In genomic region chr11:115430345-115430744, GRCh38 we compare ENCODE assay signal across 36 cellular contexts.
"Had no signal": no experiment of that assay in that cellular context is flagged by ENCODE, and none has a peak within 500 bp of the region (broad histone marks: within the 10 kb centered on the region; RNA-seq: fewer than 3 reads in every experiment).

No MANE protein-coding gene starts in this region.

- H3K9me3 Mint-ChIP-seq: activated B cell treated with CpG ODN at 0.5 μM for 24 hours; activated CD4-positive, alpha-beta memory T cell treated with anti-CD3 and anti-CD28 coated beads for 36 hours; activated naive CD4-positive, alpha-beta T cell treated with anti-CD3 and anti-CD28 coated beads for 36 hours; activated naive CD8-positive, alpha-beta T cell treated with anti-CD3 and anti-CD28 coated beads, Interleukin-2, amount 50 U/mL, for 24 hours; activated T-cell treated with anti-CD3 and anti-CD28 coated beads, Interleukin-2, amount 50 U/mL, for 4 hours; activated T-helper 1 cell treated with anti-CD3 and anti-CD28 coated beads, Interleukin-12 subunit alpha, Interleukin-12 subunit beta, Interleukin-2, Interleukin-4 antibody, amounts not matched to agents 30 ng/mL and 10 ng/mL and 1 ng/mL, durations not matched to agents 14 hours and 24 hours and 36 hours; brain had no signal

- H3K4me3 Mint-ChIP-seq: activated B cell treated with CpG ODN at 0.5 μM for 24 hours; activated CD4-positive, alpha-beta memory T cell treated with anti-CD3 and anti-CD28 coated beads for 36 hours; activated naive CD4-positive, alpha-beta T cell treated with anti-CD3 and anti-CD28 coated beads for 36 hours; activated naive CD8-positive, alpha-beta T cell; activated naive CD8-positive, alpha-beta T cell treated with anti-CD3 and anti-CD28 coated beads, Interleukin-2, amount 50 U/mL, for 24 hours; activated T-cell treated with anti-CD3 and anti-CD28 coated beads, Interleukin-2, amount 50 U/mL, for 4 hours; activated T-helper 1 cell treated with anti-CD3 and anti-CD28 coated beads, Interleukin-12 subunit alpha, Interleukin-12 subunit beta, Interleukin-2, Interleukin-4 antibody, amounts not matched to agents 30 ng/mL and 10 ng/mL and 1 ng/mL, durations not matched to agents 14 hours and 24 hours and 36 hours; brain had no signal

- H3K36me3 Mint-ChIP-seq: activated CD4-positive, alpha-beta memory T cell treated with anti-CD3 and anti-CD28 coated beads for 36 hours; activated naive CD8-positive, alpha-beta T cell; brain had no signal

- DNase-seq: activated B cell treated with CpG ODN at 0.5 μM for 24 hours; activated CD4-positive, alpha-beta memory T cell treated with anti-CD3 and anti-CD28 coated beads for 36 hours; activated CD4-positive, alpha-beta T cell treated with anti-CD3 and anti-CD28 coated beads for 4 hours; activated CD4-positive, alpha-beta T cell treated with anti-CD3 and anti-CD28 coated beads, Interleukin-2, amount 50 U/mL, for 1 hour; activated CD4-positive, CD25-positive, alpha-beta regulatory T cell treated with anti-CD3 and anti-CD28 coated beads, Interleukin-2, amount 50 U/mL, for 72 hours; activated CD8-positive, alpha-beta memory T cell treated with anti-CD3 and anti-CD28 coated beads, Interleukin-2, amount 50 U/mL, for 4 hours; activated gamma-delta T cell treated with Interleukin-2 at 50 U/mL for 16 hours; activated naive CD4-positive, alpha-beta T cell treated with anti-CD3 and anti-CD28 coated beads for 36 hours; activated naive CD8-positive, alpha-beta T cell treated with anti-CD3 and anti-CD28 coated beads, Interleukin-2, amount 50 U/mL, for 24 hours; activated T-cell treated with anti-CD3 and anti-CD28 coated beads for 4 hours; activated T-cell treated with anti-CD3 and anti-CD28 coated beads, Interleukin-2, amount 50 U/mL, for 4 hours; anterior cingulate cortex; caudate nucleus; cerebellar nuclear complex; Kasumi-1; KG1; MG63; NCI-H1048; NCI-H1436; NCI-H187; NCI-H2029 treated with DMSO at 0.1 percent for 48 hours; NCI-H2107; NCI-H524; NCI-H748 treated with DMSO at 0.1 percent for 48 hours; NK-92 treated with Interleukin-12 subunit alpha and Interleukin-12 subunit beta, amount 100 ng/mL, for 24 hours; PC-3; Peyer's patch; SIG-M5; T-helper 1 cell; T-helper 2 cell; T-helper 9 cell had no signal

- H3K4me3 ChIP-seq: MG63, Peyer's patch had no signal

- H3K4me1 Mint-ChIP-seq: activated B cell treated with CpG ODN at 0.5 μM for 24 hours; activated naive CD8-positive, alpha-beta T cell treated with anti-CD3 and anti-CD28 coated beads, Interleukin-2, amount 50 U/mL, for 24 hours had no signal

- H3K27ac Mint-ChIP-seq: activated B cell treated with CpG ODN at 0.5 μM for 24 hours; activated CD4-positive, alpha-beta memory T cell treated with anti-CD3 and anti-CD28 coated beads for 36 hours; activated naive CD4-positive, alpha-beta T cell treated with anti-CD3 and anti-CD28 coated beads for 36 hours; activated naive CD8-positive, alpha-beta T cell; activated naive CD8-positive, alpha-beta T cell treated with anti-CD3 and anti-CD28 coated beads, Interleukin-2, amount 50 U/mL, for 24 hours; activated T-helper 1 cell treated with anti-CD3 and anti-CD28 coated beads, Interleukin-12 subunit alpha, Interleukin-12 subunit beta, Interleukin-2, Interleukin-4 antibody, amounts not matched to agents 30 ng/mL and 10 ng/mL and 1 ng/mL, durations not matched to agents 14 hours and 24 hours and 36 hours had no signal

- H3K27me3 Mint-ChIP-seq: activated B cell treated with CpG ODN at 0.5 μM for 24 hours; activated CD4-positive, alpha-beta memory T cell treated with anti-CD3 and anti-CD28 coated beads for 36 hours; brain had no signal

- H3K27ac ChIP-seq: Peyer's patch, RWPE1, VCaP had no signal
